ENCODE assay signal across 1 cellular context in the genomic region with DNA sequence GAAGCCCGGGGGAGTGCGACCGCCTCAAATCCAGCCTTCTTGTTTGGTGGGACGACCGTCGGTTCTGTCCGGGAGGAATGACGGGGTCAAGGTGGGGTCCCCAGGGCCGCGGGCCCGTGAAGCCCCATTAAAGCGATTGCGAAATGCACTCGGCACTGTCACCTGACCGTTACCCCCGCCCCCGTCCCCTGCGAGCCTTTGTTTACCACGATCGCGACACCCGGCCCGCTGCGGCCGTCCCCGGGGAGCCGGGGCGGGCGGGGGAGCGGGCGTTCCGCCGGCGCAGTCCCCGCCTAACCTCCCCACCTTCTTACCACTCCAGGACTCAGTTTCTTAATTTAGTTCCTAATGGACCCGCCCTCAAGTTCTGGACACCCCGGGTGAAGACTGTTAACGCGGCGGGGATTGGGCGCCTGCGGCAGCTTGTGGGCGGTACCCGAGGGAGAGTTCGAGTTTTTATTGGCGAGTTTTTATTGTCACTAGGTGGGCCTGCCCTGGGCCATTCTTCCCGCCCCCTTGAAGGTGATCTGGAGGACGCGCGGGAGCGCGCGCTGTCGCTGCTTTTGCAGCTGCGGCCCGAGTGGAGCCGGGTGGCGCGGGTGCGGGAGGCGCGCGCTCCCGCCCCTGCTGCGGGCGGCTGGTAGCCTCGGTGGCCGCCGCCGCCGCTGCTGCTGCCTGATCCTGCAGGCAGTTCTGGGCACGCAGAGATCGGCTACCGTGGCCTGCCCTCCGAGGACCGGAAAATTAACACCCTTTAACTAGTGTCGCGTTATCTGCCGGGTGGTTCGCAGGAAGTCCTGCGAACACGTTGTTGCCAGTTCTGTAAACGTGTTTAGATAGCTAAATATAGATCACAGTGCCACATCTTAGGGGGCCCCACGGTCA.
TF ChIP-seq lines count a peak whose summit lies in the region.

No MANE protein-coding gene starts in this region.

TF ChIP-seq in K562, 482 proteins besides CTCF, POLR2A, EP300 and RAD21 (continued from another document and continues in another):
- TF ChIP-seq, protein P1, sequence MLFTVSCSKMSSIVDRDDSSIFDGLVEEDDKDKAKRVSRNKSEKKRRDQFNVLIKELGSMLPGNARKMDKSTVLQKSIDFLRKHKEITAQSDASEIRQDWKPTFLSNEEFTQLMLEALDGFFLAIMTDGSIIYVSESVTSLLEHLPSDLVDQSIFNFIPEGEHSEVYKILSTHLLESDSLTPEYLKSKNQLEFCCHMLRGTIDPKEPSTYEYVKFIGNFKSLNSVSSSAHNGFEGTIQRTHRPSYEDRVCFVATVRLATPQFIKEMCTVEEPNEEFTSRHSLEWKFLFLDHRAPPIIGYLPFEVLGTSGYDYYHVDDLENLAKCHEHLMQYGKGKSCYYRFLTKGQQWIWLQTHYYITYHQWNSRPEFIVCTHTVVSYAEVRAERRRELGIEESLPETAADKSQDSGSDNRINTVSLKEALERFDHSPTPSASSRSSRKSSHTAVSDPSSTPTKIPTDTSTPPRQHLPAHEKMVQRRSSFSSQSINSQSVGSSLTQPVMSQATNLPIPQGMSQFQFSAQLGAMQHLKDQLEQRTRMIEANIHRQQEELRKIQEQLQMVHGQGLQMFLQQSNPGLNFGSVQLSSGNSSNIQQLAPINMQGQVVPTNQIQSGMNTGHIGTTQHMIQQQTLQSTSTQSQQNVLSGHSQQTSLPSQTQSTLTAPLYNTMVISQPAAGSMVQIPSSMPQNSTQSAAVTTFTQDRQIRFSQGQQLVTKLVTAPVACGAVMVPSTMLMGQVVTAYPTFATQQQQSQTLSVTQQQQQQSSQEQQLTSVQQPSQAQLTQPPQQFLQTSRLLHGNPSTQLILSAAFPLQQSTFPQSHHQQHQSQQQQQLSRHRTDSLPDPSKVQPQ (CRISPR knock-in tag; IDR thresholded peaks at IDR 0.05; ENCODE audit: borderline replicate concordance): 0 out of 2 replicates have a peak, but pooled peaks have one; percentile 36
- TF ChIP-seq ERF (CRISPR knock-in tag; IDR thresholded peaks at IDR 0.05): no peak
- TF ChIP-seq MEF2D (tag; conservative IDR thresholded peaks at IDR 0.05; ENCODE audit: low read depth): peak; percentile 51; the same call in 1 of the 2 replicates
- peak; percentile 43; the same call in 1 of the 2 replicates for TF ChIP-seq SP1 (CRISPR knock-in tag; IDR thresholded peaks at IDR 0.05)
- TF ChIP-seq, protein P2, sequence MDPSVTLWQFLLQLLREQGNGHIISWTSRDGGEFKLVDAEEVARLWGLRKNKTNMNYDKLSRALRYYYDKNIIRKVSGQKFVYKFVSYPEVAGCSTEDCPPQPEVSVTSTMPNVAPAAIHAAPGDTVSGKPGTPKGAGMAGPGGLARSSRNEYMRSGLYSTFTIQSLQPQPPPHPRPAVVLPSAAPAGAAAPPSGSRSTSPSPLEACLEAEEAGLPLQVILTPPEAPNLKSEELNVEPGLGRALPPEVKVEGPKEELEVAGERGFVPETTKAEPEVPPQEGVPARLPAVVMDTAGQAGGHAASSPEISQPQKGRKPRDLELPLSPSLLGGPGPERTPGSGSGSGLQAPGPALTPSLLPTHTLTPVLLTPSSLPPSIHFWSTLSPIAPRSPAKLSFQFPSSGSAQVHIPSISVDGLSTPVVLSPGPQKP (CRISPR knock-in tag; IDR thresholded peaks at IDR 0.05): no peak
- no peak for TF ChIP-seq NCOA4 (IDR thresholded peaks at IDR 0.05; ENCODE audit: partially characterized antibody)
- no peak for TF ChIP-seq SRF (CRISPR knock-in tag; IDR thresholded peaks at IDR 0.05)
- TF ChIP-seq FOXP1 (CRISPR knock-in tag; IDR thresholded peaks at IDR 0.05): no peak
- no peak for TF ChIP-seq ZNF239 (CRISPR knock-in tag; IDR thresholded peaks at IDR 0.05)
- TF ChIP-seq, protein P3, sequence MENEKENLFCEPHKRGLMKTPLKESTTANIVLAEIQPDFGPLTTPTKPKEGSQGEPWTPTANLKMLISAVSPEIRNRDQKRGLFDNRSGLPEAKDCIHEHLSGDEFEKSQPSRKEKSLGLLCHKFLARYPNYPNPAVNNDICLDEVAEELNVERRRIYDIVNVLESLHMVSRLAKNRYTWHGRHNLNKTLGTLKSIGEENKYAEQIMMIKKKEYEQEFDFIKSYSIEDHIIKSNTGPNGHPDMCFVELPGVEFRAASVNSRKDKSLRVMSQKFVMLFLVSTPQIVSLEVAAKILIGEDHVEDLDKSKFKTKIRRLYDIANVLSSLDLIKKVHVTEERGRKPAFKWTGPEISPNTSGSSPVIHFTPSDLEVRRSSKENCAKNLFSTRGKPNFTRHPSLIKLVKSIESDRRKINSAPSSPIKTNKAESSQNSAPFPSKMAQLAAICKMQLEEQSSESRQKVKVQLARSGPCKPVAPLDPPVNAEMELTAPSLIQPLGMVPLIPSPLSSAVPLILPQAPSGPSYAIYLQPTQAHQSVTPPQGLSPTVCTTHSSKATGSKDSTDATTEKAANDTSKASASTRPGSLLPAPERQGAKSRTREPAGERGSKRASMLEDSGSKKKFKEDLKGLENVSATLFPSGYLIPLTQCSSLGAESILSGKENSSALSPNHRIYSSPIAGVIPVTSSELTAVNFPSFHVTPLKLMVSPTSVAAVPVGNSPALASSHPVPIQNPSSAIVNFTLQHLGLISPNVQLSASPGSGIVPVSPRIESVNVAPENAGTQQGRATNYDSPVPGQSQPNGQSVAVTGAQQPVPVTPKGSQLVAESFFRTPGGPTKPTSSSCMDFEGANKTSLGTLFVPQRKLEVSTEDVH (IDR thresholded peaks at IDR 0.05; ENCODE audit: low read depth, partially characterized antibody): peak; percentile 18
- no peak for TF ChIP-seq TEAD2 (tag; IDR thresholded peaks at IDR 0.05)
- no peak for TF ChIP-seq NR2C2 (CRISPR knock-in tag; IDR thresholded peaks at IDR 0.05)
- peak; percentile 42; the same call in 1 of the 2 replicates for TF ChIP-seq NR2C2 (tag; IDR thresholded peaks at IDR 0.05)
- no peak for TF ChIP-seq CHD4 (IDR thresholded peaks at IDR 0.05; ENCODE audit: insufficient read depth, insufficient replicate concordance, low read depth, low read length, poor library complexity, severe bottlenecking)
- TF ChIP-seq, protein P4, sequence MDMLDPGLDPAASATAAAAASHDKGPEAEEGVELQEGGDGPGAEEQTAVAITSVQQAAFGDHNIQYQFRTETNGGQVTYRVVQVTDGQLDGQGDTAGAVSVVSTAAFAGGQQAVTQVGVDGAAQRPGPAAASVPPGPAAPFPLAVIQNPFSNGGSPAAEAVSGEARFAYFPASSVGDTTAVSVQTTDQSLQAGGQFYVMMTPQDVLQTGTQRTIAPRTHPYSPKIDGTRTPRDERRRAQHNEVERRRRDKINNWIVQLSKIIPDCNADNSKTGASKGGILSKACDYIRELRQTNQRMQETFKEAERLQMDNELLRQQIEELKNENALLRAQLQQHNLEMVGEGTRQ (CRISPR knock-in tag; IDR thresholded peaks at IDR 0.05): peak; percentile 63
- TF ChIP-seq MEF2A (IDR thresholded peaks at IDR 0.05; ENCODE audit: control insufficient read depth, low read depth, low read length): peak; percentile 79
- TF ChIP-seq HNRNPLL (IDR thresholded peaks at IDR 0.05; ENCODE audit: low read depth, low read length, poor library complexity, severe bottlenecking): no peak
- TF ChIP-seq ZNF282 (CRISPR knock-in tag; IDR thresholded peaks at IDR 0.05): no peak
- TF ChIP-seq POLR2H (tag; IDR thresholded peaks at IDR 0.05; ENCODE audit: low read depth): peak; percentile 39; the same call in 1 of the 2 replicates
- no peak for TF ChIP-seq NCOA6 (IDR thresholded peaks at IDR 0.05)
- peak; percentile 80 for TF ChIP-seq CTBP1 (IDR thresholded peaks at IDR 0.05; ENCODE audit: borderline replicate concordance)
- TF ChIP-seq, protein P5, sequence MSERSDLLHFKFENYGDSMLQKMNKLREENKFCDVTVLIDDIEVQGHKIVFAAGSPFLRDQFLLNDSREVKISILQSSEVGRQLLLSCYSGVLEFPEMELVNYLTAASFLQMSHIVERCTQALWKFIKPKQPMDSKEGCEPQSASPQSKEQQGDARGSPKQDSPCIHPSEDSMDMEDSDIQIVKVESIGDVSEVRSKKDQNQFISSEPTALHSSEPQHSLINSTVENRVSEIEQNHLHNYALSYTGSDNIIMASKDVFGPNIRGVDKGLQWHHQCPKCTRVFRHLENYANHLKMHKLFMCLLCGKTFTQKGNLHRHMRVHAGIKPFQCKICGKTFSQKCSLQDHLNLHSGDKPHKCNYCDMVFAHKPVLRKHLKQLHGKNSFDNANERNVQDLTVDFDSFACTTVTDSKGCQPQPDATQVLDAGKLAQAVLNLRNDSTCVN (CRISPR knock-in tag; IDR thresholded peaks at IDR 0.05): no peak
- peak; percentile 35 for TF ChIP-seq TAF1 (IDR thresholded peaks at IDR 0.05; ENCODE audit: control insufficient read depth, extremely low read depth, insufficient read depth, low read length, severe bottlenecking)
- TF ChIP-seq ZNF24 (IDR thresholded peaks at IDR 0.05): peak; percentile 71; the same call in 1 of the 2 replicates
- peak; percentile 25 for TF ChIP-seq SMAD4 (CRISPR knock-in tag; conservative IDR thresholded peaks at IDR 0.05)
- peak; percentile 30 for TF ChIP-seq NFYB (IDR thresholded peaks at IDR 0.05; ENCODE audit: extremely low read depth, insufficient read length)
- TF ChIP-seq, protein P6, sequence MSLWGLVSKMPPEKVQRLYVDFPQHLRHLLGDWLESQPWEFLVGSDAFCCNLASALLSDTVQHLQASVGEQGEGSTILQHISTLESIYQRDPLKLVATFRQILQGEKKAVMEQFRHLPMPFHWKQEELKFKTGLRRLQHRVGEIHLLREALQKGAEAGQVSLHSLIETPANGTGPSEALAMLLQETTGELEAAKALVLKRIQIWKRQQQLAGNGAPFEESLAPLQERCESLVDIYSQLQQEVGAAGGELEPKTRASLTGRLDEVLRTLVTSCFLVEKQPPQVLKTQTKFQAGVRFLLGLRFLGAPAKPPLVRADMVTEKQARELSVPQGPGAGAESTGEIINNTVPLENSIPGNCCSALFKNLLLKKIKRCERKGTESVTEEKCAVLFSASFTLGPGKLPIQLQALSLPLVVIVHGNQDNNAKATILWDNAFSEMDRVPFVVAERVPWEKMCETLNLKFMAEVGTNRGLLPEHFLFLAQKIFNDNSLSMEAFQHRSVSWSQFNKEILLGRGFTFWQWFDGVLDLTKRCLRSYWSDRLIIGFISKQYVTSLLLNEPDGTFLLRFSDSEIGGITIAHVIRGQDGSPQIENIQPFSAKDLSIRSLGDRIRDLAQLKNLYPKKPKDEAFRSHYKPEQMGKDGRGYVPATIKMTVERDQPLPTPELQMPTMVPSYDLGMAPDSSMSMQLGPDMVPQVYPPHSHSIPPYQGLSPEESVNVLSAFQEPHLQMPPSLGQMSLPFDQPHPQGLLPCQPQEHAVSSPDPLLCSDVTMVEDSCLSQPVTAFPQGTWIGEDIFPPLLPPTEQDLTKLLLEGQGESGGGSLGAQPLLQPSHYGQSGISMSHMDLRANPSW (CRISPR knock-in tag; IDR thresholded peaks at IDR 0.05): no peak
- TF ChIP-seq CBFA2T2 (conservative IDR thresholded peaks at IDR 0.05): 0 out of 2 replicates have a peak, but pooled peaks have one; percentile 25
- TF ChIP-seq, protein P7, sequence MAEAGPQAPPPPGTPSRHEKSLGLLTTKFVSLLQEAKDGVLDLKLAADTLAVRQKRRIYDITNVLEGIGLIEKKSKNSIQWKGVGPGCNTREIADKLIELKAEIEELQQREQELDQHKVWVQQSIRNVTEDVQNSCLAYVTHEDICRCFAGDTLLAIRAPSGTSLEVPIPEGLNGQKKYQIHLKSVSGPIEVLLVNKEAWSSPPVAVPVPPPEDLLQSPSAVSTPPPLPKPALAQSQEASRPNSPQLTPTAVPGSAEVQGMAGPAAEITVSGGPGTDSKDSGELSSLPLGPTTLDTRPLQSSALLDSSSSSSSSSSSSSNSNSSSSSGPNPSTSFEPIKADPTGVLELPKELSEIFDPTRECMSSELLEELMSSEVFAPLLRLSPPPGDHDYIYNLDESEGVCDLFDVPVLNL (CRISPR knock-in tag; IDR thresholded peaks at IDR 0.05; ENCODE audit: low read depth): no peak
- peak; percentile 61; the same call in 1 of the 2 replicates for TF ChIP-seq ZFX (CRISPR knock-in tag; IDR thresholded peaks at IDR 0.05)
- peak; percentile 74; the same call in 1 of the 2 replicates for TF ChIP-seq ZBTB1 (CRISPR knock-in tag; IDR thresholded peaks at IDR 0.05; ENCODE audit: borderline replicate concordance, low read depth)
- TF ChIP-seq HSF4 (CRISPR knock-in tag; IDR thresholded peaks at IDR 0.05; ENCODE audit: borderline replicate concordance): 0 out of 2 replicates have a peak, but pooled peaks have one; percentile 9
- TF ChIP-seq PHF20 (IDR thresholded peaks at IDR 0.05; ENCODE audit: partially characterized antibody): no peak
- no peak for TF ChIP-seq HDAC3 (IDR thresholded peaks at IDR 0.05; ENCODE audit: borderline replicate concordance, partially characterized antibody)
- no peak for TF ChIP-seq FOXM1 (IDR thresholded peaks at IDR 0.05; ENCODE audit: low read depth)
- no peak for TF ChIP-seq FOXM1 (CRISPR knock-in tag; IDR thresholded peaks at IDR 0.05; ENCODE audit: low read depth)
- no peak for TF ChIP-seq HNRNPH1 (optimal IDR thresholded peaks at IDR 0.05; ENCODE audit: low read depth, low read length)
- peak; percentile 94 for TF ChIP-seq CEBPG (CRISPR knock-in tag; IDR thresholded peaks at IDR 0.05)
- peak; percentile 95 to 99 for TF ChIP-seq CEBPG (tag; conservative IDR thresholded peaks at IDR 0.05 in 1 of 2, IDR thresholded peaks at IDR 0.05 in 1 of 2)
- TF ChIP-seq, protein P8, sequence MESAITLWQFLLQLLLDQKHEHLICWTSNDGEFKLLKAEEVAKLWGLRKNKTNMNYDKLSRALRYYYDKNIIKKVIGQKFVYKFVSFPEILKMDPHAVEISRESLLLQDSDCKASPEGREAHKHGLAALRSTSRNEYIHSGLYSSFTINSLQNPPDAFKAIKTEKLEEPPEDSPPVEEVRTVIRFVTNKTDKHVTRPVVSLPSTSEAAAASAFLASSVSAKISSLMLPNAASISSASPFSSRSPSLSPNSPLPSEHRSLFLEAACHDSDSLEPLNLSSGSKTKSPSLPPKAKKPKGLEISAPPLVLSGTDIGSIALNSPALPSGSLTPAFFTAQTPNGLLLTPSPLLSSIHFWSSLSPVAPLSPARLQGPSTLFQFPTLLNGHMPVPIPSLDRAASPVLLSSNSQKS (CRISPR knock-in tag; IDR thresholded peaks at IDR 0.05): no peak
- TF ChIP-seq CREBBP (IDR thresholded peaks at IDR 0.05; ENCODE audit: low read depth, low read length): no peak
- TF ChIP-seq, protein P9, sequence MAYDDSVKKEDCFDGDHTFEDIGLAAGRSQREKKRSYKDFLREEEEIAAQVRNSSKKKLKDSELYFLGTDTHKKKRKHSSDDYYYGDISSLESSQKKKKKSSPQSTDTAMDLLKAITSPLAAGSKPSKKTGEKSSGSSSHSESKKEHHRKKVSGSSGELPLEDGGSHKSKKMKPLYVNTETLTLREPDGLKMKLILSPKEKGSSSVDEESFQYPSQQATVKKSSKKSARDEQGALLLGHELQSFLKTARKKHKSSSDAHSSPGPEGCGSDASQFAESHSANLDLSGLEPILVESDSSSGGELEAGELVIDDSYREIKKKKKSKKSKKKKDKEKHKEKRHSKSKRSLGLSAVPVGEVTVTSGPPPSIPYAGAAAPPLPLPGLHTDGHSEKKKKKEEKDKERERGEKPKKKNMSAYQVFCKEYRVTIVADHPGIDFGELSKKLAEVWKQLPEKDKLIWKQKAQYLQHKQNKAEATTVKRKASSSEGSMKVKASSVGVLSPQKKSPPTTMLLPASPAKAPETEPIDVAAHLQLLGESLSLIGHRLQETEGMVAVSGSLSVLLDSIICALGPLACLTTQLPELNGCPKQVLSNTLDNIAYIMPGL (CRISPR knock-in tag; IDR thresholded peaks at IDR 0.05): 0 out of 2 replicates have a peak, but pooled peaks have one; percentile 13
